2 cellular contexts compared by ENCODE assay signal in the genomic region with DNA sequence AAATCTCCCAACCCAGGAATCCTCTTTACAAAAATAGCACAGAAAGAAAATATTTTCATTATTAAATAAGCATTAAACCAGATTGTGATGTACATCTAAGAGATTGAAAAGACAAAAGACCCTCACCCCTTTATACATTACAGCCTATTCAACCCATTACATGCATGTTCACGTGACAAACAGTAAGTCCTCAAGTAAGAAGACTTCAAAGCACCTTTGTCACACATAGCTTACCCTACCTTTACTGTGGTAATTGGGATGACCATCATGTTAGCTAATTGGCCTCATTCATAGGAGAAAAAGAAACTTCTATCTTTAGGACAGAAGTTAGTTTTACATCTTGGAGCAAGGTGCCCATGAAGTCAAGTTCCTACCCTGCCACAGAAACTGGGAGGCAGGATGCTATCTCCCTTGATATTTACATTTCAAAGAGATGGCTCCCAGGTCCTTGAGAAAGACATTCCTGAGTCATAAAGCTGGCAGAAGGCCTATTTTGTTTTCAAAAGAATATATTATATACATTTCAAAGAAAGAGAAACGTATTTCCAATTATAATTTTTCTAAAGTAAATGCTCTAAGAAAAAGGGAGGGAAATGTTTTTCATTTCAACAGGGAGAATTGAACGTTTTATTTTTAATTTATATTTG.
TF ChIP-seq lines count a peak whose summit lies in the region.

No MANE protein-coding gene starts in this region.

TF ChIP-seq in GM23338, 12 proteins besides CTCF, POLR2A, EP300 and RAD21:
- peak; percentile 83 for TF ChIP-seq ZNF462 (CRISPR knock-in tag; IDR thresholded peaks at IDR 0.05)
- TF ChIP-seq NANOG (IDR thresholded peaks at IDR 0.05; ENCODE audit: borderline replicate concordance) = peak; percentile 64
- TF ChIP-seq REST (IDR thresholded peaks at IDR 0.05; ENCODE audit: unreplicated experiment) = no peak

TF ChIP-seq in H1, 55 proteins besides CTCF, POLR2A, EP300 and RAD21:
- TF ChIP-seq EGR1 (IDR thresholded peaks at IDR 0.05; ENCODE audit: borderline replicate concordance, low read depth, low read length) (no peak), BRCA1 (IDR thresholded peaks at IDR 0.05; ENCODE audit: low read depth, low read length) (no peak), ZNF274 (IDR thresholded peaks at IDR 0.05; ENCODE audit: borderline replicate concordance, extremely low read depth, low read length) (no peak), SP4 (IDR thresholded peaks at IDR 0.05; ENCODE audit: low read length) (no peak), NANOG (IDR thresholded peaks at IDR 0.05; ENCODE audit: insufficient read depth, low read depth, low read length, poor library complexity, severe bottlenecking) (no peak), CBX8 (IDR thresholded peaks at IDR 0.05; ENCODE audit: borderline replicate concordance, low read depth, low read length) (no peak), BCL11A (IDR thresholded peaks at IDR 0.05; ENCODE audit: low read depth in 2 of 2, low read length in 2 of 2) (no peak), KDM4A (IDR thresholded peaks at IDR 0.05; ENCODE audit: low read depth, low read length, severe bottlenecking) (no peak), MAFK (IDR thresholded peaks at IDR 0.05; ENCODE audit: low read depth, low read length) (no peak), GABPA (IDR thresholded peaks at IDR 0.05; ENCODE audit: borderline replicate concordance, insufficient read depth, low read length) (no peak), TEAD4 (IDR thresholded peaks at IDR 0.05; ENCODE audit: low read depth, low read length) (peak; percentile 71), CTBP2 (IDR thresholded peaks at IDR 0.05; ENCODE audit: borderline replicate concordance, insufficient read depth, insufficient read length, low read length) (no peak), CHD2 (IDR thresholded peaks at IDR 0.05; ENCODE audit: low read length) (no peak), POLR2AphosphoS5 (IDR thresholded peaks at IDR 0.05; ENCODE audit: low read depth, low read length) (no peak), CHD7 (IDR thresholded peaks at IDR 0.05; ENCODE audit: insufficient replicate concordance, low read length) (peak; percentile 71), CEBPB (IDR thresholded peaks at IDR 0.05; ENCODE audit: low read depth, low read length) (no peak), CHD1 (IDR thresholded peaks at IDR 0.05; ENCODE audit: low read depth, low read length) (no peak), HDAC6 (IDR thresholded peaks at IDR 0.05; ENCODE audit: low read depth, low read length) (no peak), SIN3A (conservative IDR thresholded peaks at IDR 0.05 in 1 of 2, IDR thresholded peaks at IDR 0.05 in 1 of 2; ENCODE audit: low read depth in 1 of 2, low read length in 2 of 2) (no peak), SIX5 (IDR thresholded peaks at IDR 0.05; ENCODE audit: low read depth, low read length) (no peak), TAF7 (optimal IDR thresholded peaks at IDR 0.05; ENCODE audit: borderline replicate concordance, low read depth, low read length) (no peak), SP1 (IDR thresholded peaks at IDR 0.05; ENCODE audit: low read depth, low read length) (peak; percentile 17; the same call in 1 of the 2 replicates), JUND (IDR thresholded peaks at IDR 0.05; ENCODE audit: low read length) (no peak), SIRT6 (IDR thresholded peaks at IDR 0.05; ENCODE audit: low read length) (no peak), EZH2 (IDR thresholded peaks at IDR 0.05; ENCODE audit: low read depth, low read length, severe bottlenecking) (no peak), CBX5 (IDR thresholded peaks at IDR 0.05; ENCODE audit: low read depth, low read length) (no peak), YY1 (IDR thresholded peaks at IDR 0.05; ENCODE audit: low read depth, low read length) (no peak), HDAC2 (IDR thresholded peaks at IDR 0.05; ENCODE audit: borderline replicate concordance in 1 of 2, low read depth in 2 of 2, low read length in 2 of 2) (peak in 1 of 2 experiments; percentile 67; a peak in 1 of 4 replicates), ASH2L (IDR thresholded peaks at IDR 0.05; ENCODE audit: low read length) (no peak), TBP (IDR thresholded peaks at IDR 0.05; ENCODE audit: low read depth, low read length) (no peak)
- TF ChIP-seq, protein P1, sequence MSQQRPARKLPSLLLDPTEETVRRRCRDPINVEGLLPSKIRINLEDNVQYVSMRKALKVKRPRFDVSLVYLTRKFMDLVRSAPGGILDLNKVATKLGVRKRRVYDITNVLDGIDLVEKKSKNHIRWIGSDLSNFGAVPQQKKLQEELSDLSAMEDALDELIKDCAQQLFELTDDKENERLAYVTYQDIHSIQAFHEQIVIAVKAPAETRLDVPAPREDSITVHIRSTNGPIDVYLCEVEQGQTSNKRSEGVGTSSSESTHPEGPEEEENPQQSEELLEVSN (IDR thresholded peaks at IDR 0.05) = no peak
